8 cellular contexts compared by ENCODE assay signal in the genomic region with DNA sequence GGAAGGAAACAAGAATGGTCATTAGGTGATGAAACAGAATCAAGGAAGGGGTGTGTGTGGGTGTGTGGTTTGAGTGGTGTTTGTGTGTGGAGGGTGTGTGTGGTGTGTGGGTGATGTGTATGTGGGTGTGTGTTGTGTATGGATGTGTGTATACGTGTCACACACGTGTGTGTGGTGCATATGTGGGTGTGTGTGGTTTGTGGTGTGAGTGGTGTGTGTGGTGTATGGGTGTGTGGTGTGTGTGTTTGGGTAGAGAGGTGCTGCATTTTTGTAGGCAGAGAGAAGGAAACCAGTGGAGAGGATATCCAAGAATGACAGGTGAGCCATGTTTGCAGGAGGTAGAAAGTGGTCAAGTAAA. TPM values are rescaled to one million over a fixed set of nuclear protein-coding genes. Genes with fewer than 3 reads are reported as not detected.
DNase-seq lines count a peak whose midpoint lies in the region; ATAC-seq and TF ChIP-seq lines count a peak whose summit lies in the region.

No MANE protein-coding gene starts in this region.

- peak overlapping the region; percentile 99 for H3K4me3 ChIP-seq in HUES64 (ENCODE audit: low read length)
- H3K4me3 ChIP-seq in mucosa of rectum (ENCODE audit: low read length in 2 of 2): peak overlapping the region; percentile 95 to 98

- peaks cover 24% of the 10 kb centered on the region for H3K4me1 ChIP-seq in HUES64 (ENCODE audit: insufficient read depth, low read length)
- H3K4me1 ChIP-seq in mucosa of rectum (ENCODE audit: control insufficient read depth in 2 of 2, insufficient read depth in 2 of 2, low read length in 2 of 2): peaks cover 7 to 17% of the 10 kb centered on the region in 2 donors

- peak; percentile 72 to 74 for DNase-seq in activated T-cell treated with anti-CD3 and anti-CD28 coated beads, Interleukin-2, amount 50 U/mL, for 48 hours
- DNase-seq in ACHN (no peak), inferior parietal cortex (ENCODE audit: extremely low spot score) (no peak)

- 76% methylated on average over 2 of the region's 2 CpGs for WGBS in HUES64

- H3K27ac ChIP-seq in 22Rv1 (peak overlapping the region; percentile 90), HUES64 (ENCODE audit: low read depth, low read length) (peak overlapping the region; percentile 83; the same call in 1 of the 2 replicates), mucosa of rectum (ENCODE audit: low read depth in 2 of 2, low read length in 2 of 2) (no peak overlapping the region)

- ATAC-seq in HG02678 (IDR thresholded peaks at IDR 0.05; ENCODE audit: unreplicated experiment): no peak
- no peak for ATAC-seq in HG02973 (IDR thresholded peaks at IDR 0.05; ENCODE audit: unreplicated experiment)

- no peaks in the 10 kb centered on the region for H3K27me3 ChIP-seq in HUES64 (ENCODE audit: insufficient read depth, low read length)
- H3K27me3 ChIP-seq in mucosa of rectum (ENCODE audit: control insufficient read depth in 2 of 2, insufficient read depth in 2 of 2, low read length in 2 of 2): no peaks in the 10 kb centered on the region

- H3K9me3 ChIP-seq in HUES64 (ENCODE audit: insufficient read depth, low read depth, low read length): no peaks in the 10 kb centered on the region
- no peaks in the 10 kb centered on the region for H3K9me3 ChIP-seq in mucosa of rectum (ENCODE audit: control insufficient read depth in 2 of 2, low read length in 2 of 2)

- H3K36me3 ChIP-seq in HUES64 (ENCODE audit: insufficient read depth, low read length) (peaks cover 16% of the 10 kb centered on the region), mucosa of rectum (ENCODE audit: control insufficient read depth in 2 of 2, insufficient read depth in 2 of 2, low read length in 2 of 2) (peaks cover 1 to 4% of the 10 kb centered on the region in 2 donors)

- in situ Hi-C loops in ACHN (cut with HindIII; ENCODE audit: low pct_ligation_motif_present, low pct_unique_long_range_greater_than_20kb, low sequenced_read_pairs): no loop called here

- no peak for TF ChIP-seq CTCF in 22Rv1 (IDR thresholded peaks at IDR 0.05)

- peak overlapping the region; percentile 83 for H3K9ac ChIP-seq in HUES64 (ENCODE audit: low read depth, low read length)
- no peak overlapping the region for H3K9ac ChIP-seq in mucosa of rectum (ENCODE audit: low read depth in 1 of 2, low read length in 2 of 2)

RNA-seq across cellular contexts. Expression of a gene that starts 1.1 kb away (rescaled TPM):
- polyA plus RNA-seq in HUES64 (2013, experiment 1 of 2): 16.6 TPM
- polyA plus RNA-seq in HUES64 (2013, experiment 2 of 2): 19.5 TPM

RNA-seq across cellular contexts. Expression of a gene that starts 42.3 kb away (rescaled TPM):
- 42.9 TPM for polyA plus RNA-seq in HUES64 (2013, experiment 1 of 2)
- 36.5 TPM for polyA plus RNA-seq in HUES64 (2013, experiment 2 of 2)

Comparison
In these comparisons a context has a peak if more than half of its experiments do, and no peak if none do; other contexts are left out.
1. H3K27ac ChIP-seq: peak in 22Rv1 (single experiment) and HUES64 (single experiment); none in mucosa of rectum (0 of 2).
2. DNase-seq: peak in activated T-cell treated with anti-CD3 and anti-CD28 coated beads, Interleukin-2, amount 50 U/mL, for 48 hours (2 of 2); none in ACHN (single experiment) and inferior parietal cortex (single experiment).